Comparison of ENCODE assay signal across 8 cellular contexts in the genomic region with DNA sequence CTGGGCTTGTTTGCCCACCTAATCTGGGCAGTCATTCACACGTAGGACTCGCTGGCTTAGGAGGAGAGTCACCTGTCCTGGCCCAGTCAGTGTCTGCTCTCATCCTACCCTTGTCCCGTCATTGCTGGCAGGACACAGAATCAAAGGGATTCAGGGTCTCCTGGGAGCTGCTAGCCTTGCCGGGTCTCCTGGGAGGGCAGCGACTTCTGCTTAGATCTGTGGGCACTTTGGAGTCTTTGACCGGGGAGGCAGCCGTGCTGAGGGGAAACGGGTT. TPM values are rescaled to one million over a fixed set of nuclear protein-coding genes. Genes with fewer than 3 reads are reported as not detected.
DNase-seq lines count a peak whose midpoint lies in the region; ATAC-seq, FAIRE-seq and TF ChIP-seq lines count a peak whose summit lies in the region.

No MANE protein-coding gene starts in this region.

- H3K27ac ChIP-seq in A673 (ENCODE audit: low read depth, low read length, poor library complexity, severe bottlenecking) (peak overlapping the region; percentile 83), astrocyte (ENCODE audit: low read depth, low read length) (peak overlapping the region; percentile 83)

- H3K79me2 ChIP-seq in astrocyte (ENCODE audit: insufficient read depth, low read length), result peaks cover 96% of the 10 kb centered on the region

- POLR2A ChIA-PET in A673 (lab: Charles Lee; ENCODE audit: low non-redundant PET), result no interaction called here

- intact Hi-C loops in A673 (cut with micrococcal nuclease; ENCODE audit: unreplicated experiment), result no loop called here

- TF ChIP-seq CTCF in A673 (conservative IDR thresholded peaks at IDR 0.05; ENCODE audit: low read depth, low read length) (no peak), astrocyte (IDR thresholded peaks at IDR 0.05; ENCODE audit: insufficient read depth, low read depth, low read length) (no peak), mesothelial cell of epicardium (IDR thresholded peaks at IDR 0.05; ENCODE audit: unreplicated experiment) (no peak), omental fat pad (IDR thresholded peaks at IDR 0.05) (no peak)

- ATAC-seq in HG03159 (IDR thresholded peaks at IDR 0.05; ENCODE audit: unreplicated experiment) (peak; percentile 3), omental fat pad (ENCODE audit: low FRiP score) (no peak), GM19023 (IDR thresholded peaks at IDR 0.05; ENCODE audit: unreplicated experiment) (no peak)

- H3K27me3 ChIP-seq in A673 (replicated peaks; ENCODE audit: insufficient read depth, low read depth, low read length, poor library complexity) (no peaks in the 10 kb centered on the region), astrocyte (ENCODE audit: insufficient read depth, low read length) (no peaks in the 10 kb centered on the region)

- H3K27ac Mint-ChIP-seq in astrocyte (ENCODE audit: unreplicated experiment) (peak overlapping the region; percentile 95), mesothelial cell of epicardium (peak overlapping the region; percentile 97)

- peak overlapping the region; percentile 71 for H2AFZ ChIP-seq in astrocyte (ENCODE audit: low read depth, low read length)

- H3K9me3 ChIP-seq in A673 (ENCODE audit: low read depth, low read length, poor library complexity, severe bottlenecking) (no peaks in the 10 kb centered on the region), astrocyte (ENCODE audit: insufficient read depth, low read depth, low read length) (no peaks in the 10 kb centered on the region)

- H3K27me3 Mint-ChIP-seq in astrocyte (ENCODE audit: low read depth, unreplicated experiment), result no peaks in the 10 kb centered on the region
- no peaks in the 10 kb centered on the region for H3K27me3 Mint-ChIP-seq in mesothelial cell of epicardium (ENCODE audit: low read depth)

- H3K4me3 Mint-ChIP-seq in astrocyte (ENCODE audit: unreplicated experiment) (peak overlapping the region; percentile 80), mesothelial cell of epicardium (peak overlapping the region; percentile 64)

- H3K4me1 ChIP-seq in A673 (ENCODE audit: insufficient read depth, low read length, poor library complexity, severe bottlenecking) (peaks cover 59% of the 10 kb centered on the region), astrocyte (ENCODE audit: insufficient read depth, low read length) (peaks cover 54% of the 10 kb centered on the region)

- H3K9ac ChIP-seq in astrocyte (ENCODE audit: low read length), result peak overlapping the region; percentile 88

- DNase-seq in A673 (ENCODE audit: low spot score) (no peak), astrocyte (ENCODE audit: low read depth) (no peak), mesothelial cell of epicardium (ENCODE audit: low spot score in 2 of 2, unreplicated experiment in 2 of 2) (no peak), HTR-8/SVneo (ENCODE audit: insufficient read length, low spot score) (no peak), omental fat pad (ENCODE audit: low spot score) (no peak), NCI-H187 treated with DMSO at 0.1 percent for 48 hours (lab: John Stamatoyannopoulos, UW) (no peak)

- H3K4me1 Mint-ChIP-seq in astrocyte (ENCODE audit: low read depth, unreplicated experiment) (peaks cover 67% of the 10 kb centered on the region), mesothelial cell of epicardium (peaks cover 81% of the 10 kb centered on the region)

- FAIRE-seq in astrocyte (lab: Jason Lieb, UNC), result no peak
- FAIRE-seq in HTR-8/SVneo (lab: Jason Lieb, UNC), result no peak

- peaks cover 5% of the 10 kb centered on the region for H3K36me3 Mint-ChIP-seq in astrocyte (ENCODE audit: low read depth, unreplicated experiment)
- H3K36me3 Mint-ChIP-seq in mesothelial cell of epicardium, result peaks cover 3% of the 10 kb centered on the region

- H3K4me2 ChIP-seq in astrocyte (ENCODE audit: low read length), result peak overlapping the region; percentile 96

- H3K9me3 Mint-ChIP-seq in astrocyte (ENCODE audit: unreplicated experiment) (no peaks in the 10 kb centered on the region), mesothelial cell of epicardium (no peaks in the 10 kb centered on the region)

- CTCF ChIA-PET in A673 (lab: Charles Lee), result no interaction called here

- H3K36me3 ChIP-seq in A673 (ENCODE audit: insufficient read depth, low read length, poor library complexity, severe bottlenecking), result no peaks in the 10 kb centered on the region
- no peaks in the 10 kb centered on the region for H3K36me3 ChIP-seq in astrocyte (ENCODE audit: insufficient read depth, low read length)

- no TSS peak for BruUV-seq in A673 (replicated peaks; lab: Mats Ljungman, UMichigan)

- peaks cover 85% of the 10 kb centered on the region for H4K20me1 ChIP-seq in astrocyte (ENCODE audit: insufficient read depth, low read length)

- H3K4me3 ChIP-seq in A673 (ENCODE audit: low read depth, low read length, poor library complexity, severe bottlenecking) (peak overlapping the region; percentile 62), astrocyte (ENCODE audit: insufficient read depth, low read depth, low read length) (peak overlapping the region; percentile 68)

RNA-seq across cellular contexts. Expression of gene RAI1, which starts 12.6 kb away (rescaled TPM):
- 46.8 and 58.9 TPM in 2 replicates for total RNA-seq in A673 (2021)
- 39.1 and 39.8 TPM in 2 replicates for total RNA-seq in astrocyte
- 127 to 137 TPM (median 129 TPM) in 3 replicates for total RNA-seq in mesothelial cell of epicardium
- 10 to 100 TPM in 1 of 4 donors, 1 to 10 TPM in 3; 6.7 to 30.6 (median 8.5) TPM for total RNA-seq in omental fat pad
